ENCODE assay signal across 18 cellular contexts in the genomic region with DNA sequence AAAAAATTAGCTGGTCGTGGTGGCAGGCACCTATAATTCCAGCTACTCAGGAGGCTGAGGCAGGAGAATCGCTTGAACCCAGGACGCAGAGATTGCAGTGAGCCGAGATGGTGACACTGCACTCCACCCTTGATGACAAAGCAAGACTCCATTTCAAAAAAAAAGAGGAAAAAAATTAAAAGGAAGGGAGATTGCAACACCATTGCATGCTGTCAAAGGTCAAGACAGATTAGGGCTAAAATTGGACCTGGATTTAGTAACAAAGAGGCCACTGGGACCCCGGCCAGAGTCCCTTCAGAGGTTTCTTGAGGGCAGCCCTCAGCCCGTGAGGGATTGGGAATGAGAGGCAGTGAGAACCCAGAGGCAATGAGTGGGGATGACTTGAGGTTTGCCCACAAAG. TPM values are rescaled to one million over a fixed set of nuclear protein-coding genes. Genes with fewer than 3 reads are reported as not detected.
DNase-seq lines count a peak whose midpoint lies in the region; ATAC-seq, FAIRE-seq and TF ChIP-seq lines count a peak whose summit lies in the region.
"Had no signal": no experiment of that assay in that cellular context is flagged by ENCODE, and none has a peak within 500 bp of the region (broad histone marks: within the 10 kb centered on the region; RNA-seq: fewer than 3 reads in every experiment).

No MANE protein-coding gene starts in this region.

- intact Hi-C loops in K562 (cut with micrococcal nuclease): no loop called here
- intact Hi-C loops in left lung (cut with DNase I): no loop called here
- intact Hi-C loops in upper lobe of right lung (cut with DNase I): no loop called here

- TF ChIP-seq RAD21 in K562 (CRISPR knock-in tag; conservative IDR thresholded peaks at IDR 0.05 in 1 of 2, IDR thresholded peaks at IDR 0.05 in 1 of 2): no peak

- POLR2A ChIA-PET in K562 (lab: Yijun Ruan, JAX): interaction anchor here (1.0 to 1.7 kb wide), 2 partner anchors 8 to 14 kb away, joined by 3 to 6 read pairs; a partner anchor contains a TSS

- no peak overlapping the region for H2AFZ ChIP-seq in K562 (ENCODE audit: low read depth, low read length)

- H3K27ac ChIP-seq in K562 (ENCODE audit: extremely low read depth, low read depth, low read length): no peak overlapping the region
- peak overlapping the region in 1 of 2 donors; percentile 60 for H3K27ac ChIP-seq in left lung
- H3K27ac ChIP-seq in upper lobe of right lung: no peak overlapping the region
- H3K27ac ChIP-seq: testis had no signal

- H3K27me3 ChIP-seq in K562 (ENCODE audit: control insufficient read depth in 2 of 2, insufficient read depth in 2 of 2, low read length in 2 of 2): no peaks in the 10 kb centered on the region
- no peaks in the 10 kb centered on the region for H3K27me3 ChIP-seq in left lung
- H3K27me3 ChIP-seq in upper lobe of right lung: no peaks in the 10 kb centered on the region
- H3K27me3 ChIP-seq: testis had no signal

- no peaks in the 10 kb centered on the region for H4K20me1 ChIP-seq in K562 (replicated peaks; ENCODE audit: control insufficient read depth, insufficient read depth, low read length)

- DNase-seq in NOMO-1 (lab: John Stamatoyannopoulos, UW; ENCODE audit: unreplicated experiment in 2 of 2): peak; percentile 72 to 83
- peak in 1 of 4 experiments; percentile 46 for DNase-seq in K562 (ENCODE audit: extremely low read depth in 1 of 4, low spot score in 3 of 4)
- DNase-seq in left lung: no peak
- DNase-seq in upper lobe of right lung: no peak
- no peak for DNase-seq in activated CD4-positive, alpha-beta T cell treated with anti-CD3 and anti-CD28 coated beads for 1 hour
- no peak for DNase-seq in DMS153 (lab: John Stamatoyannopoulos, UW)
- DNase-seq: activated CD8-positive, alpha-beta memory T cell treated with anti-CD3 and anti-CD28 coated beads, Interleukin-2, amount 50 U/mL, for 48 hours; dermis blood vessel endothelial cell; head of caudate nucleus; islet precursor cell; NCI-H2081; NCI-H69; RPMI8226; stimulated activated CD4-positive, alpha-beta T cell treated with anti-CD3 and anti-CD28 coated beads, Interleukin-4, amount 100 ng/mL, for 1 hour; testis had no signal

- ATAC-seq in K562 (peak; percentile 61), left lung (peak; percentile 41), upper lobe of right lung (peak; percentile 35), HG03139 (IDR thresholded peaks at IDR 0.05; ENCODE audit: unreplicated experiment) (no peak)
- ATAC-seq: esophagus mucosa had no signal

- no peak overlapping the region for H3K9ac ChIP-seq in K562 (ENCODE audit: insufficient read depth in 1 of 2, low read depth in 2 of 2, low read length in 2 of 2)

- FAIRE-seq in K562 (lab: Jason Lieb, UNC): no peak

- TF ChIP-seq CTCF in K562 (IDR thresholded peaks at IDR 0.05 in 2 of 3, conservative IDR thresholded peaks at IDR 0.05 in 1 of 3; ENCODE audit: insufficient read depth in 2 of 3, low read depth in 1 of 3, low read length in 3 of 3): no peak
- no peak for TF ChIP-seq CTCF in left lung (IDR thresholded peaks at IDR 0.05)
- no peak for TF ChIP-seq CTCF in upper lobe of right lung (IDR thresholded peaks at IDR 0.05)

- H3K4me1 ChIP-seq in K562 (replicated peaks in 1 of 2; ENCODE audit: control insufficient read depth in 2 of 2, insufficient read depth in 2 of 2, low read length in 2 of 2): peaks cover 6% of the 10 kb centered on the region in 2 experiments; a peak in 3 of 5 replicates
- peaks cover 0 to 23% of the 10 kb centered on the region in 2 donors for H3K4me1 ChIP-seq in left lung
- H3K4me1 ChIP-seq in upper lobe of right lung: peaks cover 11% of the 10 kb centered on the region

- H3K9me1 ChIP-seq in K562 (ENCODE audit: control insufficient read depth, insufficient read depth, low read length): no peaks in the 10 kb centered on the region

- no peaks in the 10 kb centered on the region for H3K79me2 ChIP-seq in K562 (ENCODE audit: control insufficient read depth, insufficient read depth, low read length)

- CTCF ChIA-PET in K562 (lab: Yijun Ruan, JAX; ENCODE audit: low intra/inter-chr PET ratio): no interaction called here

- WGBS in K562 (ENCODE audit: insufficient coverage, low coverage, missing lambda C conversion rate): 3% methylated on average over 5 of the region's 6 CpGs

- in situ Hi-C loops in K562 (cut with MboI): no loop called here

- H3K9me3 ChIP-seq in K562 (replicated peaks; ENCODE audit: control insufficient read depth, insufficient read depth, low read depth, low read length) (no peaks in the 10 kb centered on the region), left lung (no peaks in the 10 kb centered on the region), upper lobe of right lung (no peaks in the 10 kb centered on the region)
- H3K9me3 ChIP-seq: HAP-1, testis had no signal

- H3K4me2 ChIP-seq in K562 (ENCODE audit: insufficient read depth, low read length): no peak overlapping the region

- H3K4me3 ChIP-seq in K562 (no peak overlapping the region), left lung (no peak overlapping the region), upper lobe of right lung (no peak overlapping the region)
- H3K4me3 ChIP-seq: HAP-1, testis had no signal

- no TSS peak for BruUV-seq in K562 (replicated peaks; lab: Mats Ljungman, UMichigan)

- peak; percentile 50 for TF ChIP-seq EP300 in K562 (IDR thresholded peaks at IDR 0.05; ENCODE audit: low read length)

- TF ChIP-seq POLR2A in K562 (conservative IDR thresholded peaks at IDR 0.05): no peak

- H3K36me3 ChIP-seq in K562 (ENCODE audit: control insufficient read depth, insufficient read depth, low read length) (no peaks in the 10 kb centered on the region), left lung (no peaks in the 10 kb centered on the region), upper lobe of right lung (no peaks in the 10 kb centered on the region)
- H3K36me3 ChIP-seq: HAP-1 had no signal

TF ChIP-seq in K562, 482 proteins besides CTCF, POLR2A, EP300 and RAD21 (continues in another document):
- TF ChIP-seq ARID1B (IDR thresholded peaks at IDR 0.05) (peak; percentile 60; the same call in 1 of the 2 replicates), ZNF436 (CRISPR knock-in tag; IDR thresholded peaks at IDR 0.05) (no peak), ESRRA (IDR thresholded peaks at IDR 0.05; ENCODE audit: borderline replicate concordance, low read depth) (no peak), TBL1XR1 (IDR thresholded peaks at IDR 0.05; ENCODE audit: low read length in 2 of 2) (0 out of 4 replicates have a peak, but pooled peaks of 1 of the 2 experiments have one; percentile 41), STAT5A (IDR thresholded peaks at IDR 0.05; ENCODE audit: borderline replicate concordance, low read length) (no peak), BRCA1 (IDR thresholded peaks at IDR 0.05) (no peak), BRCA1 (CRISPR knock-in tag; IDR thresholded peaks at IDR 0.05) (no peak), ZNF354B (CRISPR knock-in tag; IDR thresholded peaks at IDR 0.05) (no peak), RBM17 (IDR thresholded peaks at IDR 0.05; ENCODE audit: borderline replicate concordance, low read depth, low read length) (no peak)

RNA-seq across cellular contexts. Expression of a gene that starts 8.2 kb away (rescaled TPM):
- 4.2 and 9.2 TPM in 2 replicates for total RNA-seq in K562 (2011; cell fraction: chromatin; rRNA removed; ENCODE audit: low replicate concordance)
- 5.4 and 6.7 TPM in 2 replicates for total RNA-seq in K562 (2011; cell fraction: nucleolus; rRNA removed)
- 6.3 and 7.8 TPM in 2 replicates for total RNA-seq in K562 (2011; cell fraction: nucleoplasm; rRNA removed)
- total RNA-seq in K562 (2014; rRNA removed) (8.0 and 8.9 TPM in 2 replicates), K562 (2014; rRNA removed; fragmentation: Illumina TruSeq; extraction: Trizol) (4.5 and 5.2 TPM in 2 replicates), K562 (2015; rRNA removed; fragmentation: Illumina TruSeq; extraction: Trizol) (1.9 and 2.1 TPM in 2 replicates), K562 (2021) (5.9 and 7.9 TPM in 2 replicates), left lung (10 to 100 TPM; 12.1 to 17.1 TPM), upper lobe of right lung (48.9 TPM)
- polyA plus RNA-seq in K562 (2011; rRNA removed) (3.3 and 5.4 TPM in 2 replicates), K562 (2014; fragmentation: Illumina TruSeq; extraction: Trizol) (5.8 and 6.1 TPM in 2 replicates), K562 (2014; fragmentation: Nextera tagmentation; extraction: Ambion mirVana) (under 1 TPM; 0.51 to 0.60 TPM), K562 (2014; rRNA removed) (6.9 and 7.0 TPM in 2 replicates)
- 3.1 and 11.0 TPM in 2 replicates for polyA plus RNA-seq in K562 (2011; cell fraction: cytosol; rRNA removed)
- polyA plus RNA-seq in K562 (2011; cell fraction: nucleus; rRNA removed): 1.8 and 4.2 TPM in 2 replicates
- polyA plus RNA-seq in K562 (2012): 5.4 and 9.4 TPM in 2 replicates
- 1.8 and 2.8 TPM in 2 replicates for polyA minus RNA-seq in K562 (2011; rRNA and poly(A)+ RNA removed)
- polyA minus RNA-seq in K562 (2011; cell fraction: cytosol; rRNA and poly(A)+ RNA removed): 2.8 and 3.2 TPM in 2 replicates
- 2.3 and 2.6 TPM in 2 replicates for polyA minus RNA-seq in K562 (2011; cell fraction: nucleus; rRNA and poly(A)+ RNA removed)

RNA-seq across cellular contexts. Expression of a gene that starts 11.9 kb away (rescaled TPM):
- 64.9 and 174 TPM in 2 replicates for total RNA-seq in K562 (2011; cell fraction: chromatin; rRNA removed; ENCODE audit: low replicate concordance)
- total RNA-seq in K562 (2011; cell fraction: nucleolus; rRNA removed): 86.7 and 90.4 TPM in 2 replicates
- total RNA-seq in K562 (2011; cell fraction: nucleoplasm; rRNA removed): 47.3 and 58.2 TPM in 2 replicates
- 9.1 and 9.7 TPM in 2 replicates for total RNA-seq in K562 (2014; rRNA removed)
- 2.8 and 3.2 TPM in 2 replicates for total RNA-seq in K562 (2014; rRNA removed; fragmentation: Illumina TruSeq; extraction: Trizol)
- total RNA-seq in K562 (2015; rRNA removed; fragmentation: Illumina TruSeq; extraction: Trizol): 2.1 TPM in 2 replicates
- 10.8 and 10.9 TPM in 2 replicates for total RNA-seq in K562 (2021)
- polyA plus RNA-seq in K562 (2011; rRNA removed): 10.9 and 18.1 TPM in 2 replicates
- 8.3 and 14.3 TPM in 2 replicates for polyA plus RNA-seq in K562 (2011; cell fraction: cytosol; rRNA removed)
- 109 and 177 TPM in 2 replicates for polyA plus RNA-seq in K562 (2011; cell fraction: nucleus; rRNA removed)
- 14.3 and 16.8 TPM in 2 replicates for polyA plus RNA-seq in K562 (2012)
- 7.9 and 9.7 TPM in 2 replicates for polyA plus RNA-seq in K562 (2014; fragmentation: Illumina TruSeq; extraction: Trizol)
- polyA plus RNA-seq in K562 (2014; fragmentation: Nextera tagmentation; extraction: Ambion mirVana): under 1 TPM; 0.11 to 0.13 TPM
- 8.8 and 12.2 TPM in 2 replicates for polyA plus RNA-seq in K562 (2014; rRNA removed)
- 27.5 and 34.5 TPM in 2 replicates for polyA minus RNA-seq in K562 (2011; rRNA and poly(A)+ RNA removed)
- 13.3 and 26.9 TPM in 2 replicates for polyA minus RNA-seq in K562 (2011; cell fraction: cytosol; rRNA and poly(A)+ RNA removed)
- polyA minus RNA-seq in K562 (2011; cell fraction: nucleus; rRNA and poly(A)+ RNA removed): 90.7 and 117 TPM in 2 replicates
- total RNA-seq in left lung: 10 to 100 TPM; 30.9 to 39.0 TPM
- 52.4 TPM for total RNA-seq in upper lobe of right lung

Comparison
In these comparisons a context has a peak if more than half of its experiments do, and no peak if none do; other contexts are left out.
1. DNase-seq: peak in NOMO-1 (2 of 2); none in left lung (0 of 2), upper lobe of right lung (single experiment), activated CD4-positive, alpha-beta T cell treated with anti-CD3 and anti-CD28 coated beads for 1 hour (single experiment) and DMS153 (single experiment).